Comparison of ENCODE assay signal across 20 cellular contexts in genomic region chr7:80213814-80214213, GRCh38.
"Had no signal": no experiment of that assay in that cellular context is flagged by ENCODE, and none has a peak within 500 bp of the region (broad histone marks: within the 10 kb centered on the region; RNA-seq: fewer than 3 reads in every experiment).

No MANE protein-coding gene starts in this region.

- H3K27me3 ChIP-seq: colonic mucosa, heart right ventricle, neutrophil, sigmoid colon, suprapubic skin, thyroid gland, upper lobe of left lung, vagina had no signal

- H3K4me1 ChIP-seq: colonic mucosa, heart right ventricle, psoas muscle, upper lobe of left lung, vagina had no signal

- H3K36me3 ChIP-seq: colonic mucosa, neutrophil had no signal

- DNase-seq: colonic mucosa; dermis blood vessel endothelial cell; heart right ventricle; hypothalamus; islet precursor cell; left ventricle myocardium superior; mucosa of descending colon; naive thymus-derived CD8-positive, alpha-beta T cell; psoas muscle; sigmoid colon; stimulated activated CD4-positive, alpha-beta T cell treated with anti-CD3 and anti-CD28 coated beads, Interleukin-12 subunit alpha, Interleukin-12 subunit beta, amount 100 ng/mL, for 4 hours; stimulated activated naive CD4-positive, alpha-beta T cell treated with Interleukin-2 at 50 U/mL for 16 hours; thyroid gland; upper lobe of left lung had no signal

- H3K4me3 ChIP-seq: colonic mucosa, heart right ventricle, mucosa of descending colon, psoas muscle, sigmoid colon, skin epidermis, suprapubic skin, thyroid gland, upper lobe of left lung, vagina had no signal

- H3K27ac ChIP-seq: colonic mucosa, heart right ventricle, neutrophil, psoas muscle, sigmoid colon, skin epidermis, suprapubic skin, thyroid gland, upper lobe of left lung, vagina had no signal

- ATAC-seq: heart right ventricle; left ventricle myocardium superior; mucosa of descending colon; naive thymus-derived CD8-positive, alpha-beta T cell; psoas muscle had no signal

- H3K9me3 ChIP-seq: colonic mucosa, heart right ventricle, mucosa of descending colon, neutrophil, psoas muscle, sigmoid colon, suprapubic skin, thyroid gland, upper lobe of left lung, vagina had no signal

- FAIRE-seq: endothelial cell of umbilical vein, frontal cortex had no signal
